Comparison of ENCODE assay signal across 18 cellular contexts in genomic region chr3:14246414-14246813, GRCh38.
"Had no signal": no experiment of that assay in that cellular context is flagged by ENCODE, and none has a peak within 500 bp of the region (broad histone marks: within the 10 kb centered on the region; RNA-seq: fewer than 3 reads in every experiment).

No MANE protein-coding gene starts in this region.

- DNase-seq: cortex of kidney; dorsolateral prefrontal cortex; effector CD8-positive, alpha-beta T cell; foreskin fibroblast; glutamatergic neuron; left colon; mucosa of descending colon; naive thymus-derived CD8-positive, alpha-beta T cell; ovary; right cardiac atrium; small intestine; stimulated activated CD4-positive, alpha-beta T cell treated with anti-CD3 and anti-CD28 coated beads, Interleukin-2, amount 100 ng/mL, for 48 hours; stimulated activated naive CD4-positive, alpha-beta T cell treated with Interleukin-2 at 50 U/mL for 16 hours had no signal

- H3K27ac ChIP-seq: esophagus muscularis mucosa, gastroesophageal sphincter, ovary had no signal

- FAIRE-seq: endometrium, small intestine, urothelium cell line had no signal

- H3K27ac Mint-ChIP-seq: naive thymus-derived CD8-positive, alpha-beta T cell; type B pancreatic cell had no signal

- H3K36me3 Mint-ChIP-seq: naive thymus-derived CD8-positive, alpha-beta T cell; type B pancreatic cell had no signal

- H3K4me3 Mint-ChIP-seq: naive thymus-derived CD8-positive, alpha-beta T cell; type B pancreatic cell had no signal

- H3K4me1 Mint-ChIP-seq: naive thymus-derived CD8-positive, alpha-beta T cell had no signal

- H3K27me3 Mint-ChIP-seq: type B pancreatic cell had no signal

- H3K27me3 ChIP-seq: dorsolateral prefrontal cortex, esophagus muscularis mucosa, ovary had no signal

- H3K4me1 ChIP-seq: esophagus muscularis mucosa, gastroesophageal sphincter had no signal

- H3K9me3 ChIP-seq: esophagus muscularis mucosa, gastroesophageal sphincter, mucosa of descending colon, ovary had no signal

- ATAC-seq: gastroesophageal sphincter; left colon; mucosa of descending colon; naive thymus-derived CD8-positive, alpha-beta T cell; right cardiac atrium had no signal

- H3K36me3 ChIP-seq: esophagus muscularis mucosa, gastroesophageal sphincter, ovary had no signal

- H3K4me3 ChIP-seq: dorsolateral prefrontal cortex, esophagus muscularis mucosa, gastroesophageal sphincter, mucosa of descending colon, ovary had no signal

- H3K9me3 Mint-ChIP-seq: naive thymus-derived CD8-positive, alpha-beta T cell had no signal
